In genomic region chr2:160224060-160224459, GRCh38 we compare ENCODE assay signal across 8 cellular contexts. TPM values are rescaled to one million over a fixed set of nuclear protein-coding genes. Genes with fewer than 3 reads are reported as not detected.
A peak's percentile ranks its signal among the peaks of the same experiment; 100 is the strongest.
DNase-seq lines count a peak whose midpoint lies in the region; ATAC-seq and TF ChIP-seq lines count a peak whose summit lies in the region.

No MANE protein-coding gene starts in this region.

- H3K4me3 ChIP-seq in HFF-Myc (replicated peaks; ENCODE audit: low read depth, low read length) = no peak overlapping the region
- no peak overlapping the region for H3K4me3 ChIP-seq in mammary epithelial cell (replicated peaks in 1 of 3; ENCODE audit: insufficient read depth in 1 of 3, low read depth in 2 of 3, low read length in 3 of 3)
- no peak overlapping the region for H3K4me3 ChIP-seq in skeletal muscle cell (ENCODE audit: low read depth, low read length)

- BruUV-seq in mammary epithelial cell (replicated peaks; lab: Mats Ljungman, UMichigan) = no TSS peak

- no peak overlapping the region for H2AFZ ChIP-seq in mammary epithelial cell (ENCODE audit: low read depth, low read length)

- H3K9me3 ChIP-seq in mammary epithelial cell (replicated peaks; ENCODE audit: insufficient read depth, low read length) = no peaks in the 10 kb centered on the region

- in situ Hi-C loops in mammary epithelial cell (cut with MboI; ENCODE audit: low sequenced_read_pairs in 2 of 2) = no loop called here

- WGBS in mammary epithelial cell (ENCODE audit: low coverage, missing lambda C conversion rate) = 5% methylated on average over 3 of the region's 3 CpGs

- dilution Hi-C loops in mammary epithelial cell (cut with HindIII; ENCODE audit: low sequenced_read_pairs) = loop anchor here (5.0 kb wide), 2 partner anchors 68 to 188 kb away; no protein-coding TSS in a partner anchor

- peak overlapping the region; percentile 81 for H3K9ac ChIP-seq in mammary epithelial cell (ENCODE audit: insufficient read depth, low read length)

- intact Hi-C loops in mammary epithelial cell (cut with micrococcal nuclease) = loop anchor here (10.0 kb wide), 1 partner anchor 181 kb away; no protein-coding TSS in a partner anchor

- CTCF ChIA-PET in mammary epithelial cell (lab: Charles Lee; ENCODE audit: low non-redundant PET) = no interaction called here

- peak; percentile 84 to 89 for ATAC-seq in activated CD4-positive, CD25-positive, alpha-beta regulatory T cell treated with anti-CD3 and anti-CD28 coated beads, Interleukin-2, amount 50 U/mL, for 24 hours

- H3K27me3 ChIP-seq in mammary epithelial cell (ENCODE audit: insufficient read depth, low read length) = no peaks in the 10 kb centered on the region

- peak overlapping the region; percentile 64 for H3K4me2 ChIP-seq in mammary epithelial cell (ENCODE audit: insufficient read depth, low read depth, low read length)

- TF ChIP-seq CTCF in HFF-Myc (IDR thresholded peaks at IDR 0.05; ENCODE audit: low read depth, low read length, missing control alignments) (no peak), mammary epithelial cell (conservative IDR thresholded peaks at IDR 0.05 in 1 of 2, IDR thresholded peaks at IDR 0.05 in 1 of 2; ENCODE audit: extremely low read depth in 1 of 2, insufficient read depth in 1 of 2, low read depth in 1 of 2, low read length in 2 of 2) (no peak)

- peaks cover 6% of the 10 kb centered on the region for H3K79me2 ChIP-seq in mammary epithelial cell (ENCODE audit: insufficient read depth, low read length)

- H3K36me3 ChIP-seq in mammary epithelial cell (ENCODE audit: insufficient read depth, low read length) = no peaks in the 10 kb centered on the region

- peak overlapping the region; percentile 99 for H3K27ac ChIP-seq in mammary epithelial cell (ENCODE audit: insufficient read depth, low read depth, low read length)

- peaks cover 95% of the 10 kb centered on the region for H3K4me1 ChIP-seq in mammary epithelial cell (ENCODE audit: insufficient read depth, low read length)

- no peaks in the 10 kb centered on the region for H4K20me1 ChIP-seq in mammary epithelial cell (ENCODE audit: insufficient read depth, low read length)

- no peak for DNase-seq in activated CD4-positive, CD25-positive, alpha-beta regulatory T cell treated with anti-CD3 and anti-CD28 coated beads, Interleukin-2, amount 50 U/mL, for 72 hours
- DNase-seq in HFF-Myc (ENCODE audit: extremely low read depth, low read depth) = peak; percentile 81
- peak; percentile 91 for DNase-seq in NCI-H226
- peak; percentile 97 for DNase-seq in mammary epithelial cell
- peak; percentile 97 for DNase-seq in skeletal muscle cell (ENCODE audit: low read depth)
- no peak for DNase-seq in NCI-H524 treated with DMSO at 0.1 percent for 48 hours (lab: John Stamatoyannopoulos, UW)
- no peak for DNase-seq in NCI-H2081 treated with DMSO at 0.1 percent for 48 hours (lab: John Stamatoyannopoulos, UW)

RNA-seq across cellular contexts. Expression of gene ITGB6, which starts 24.0 kb away (rescaled TPM):
- 100 to 1,000 TPM; 186 to 461 TPM for total RNA-seq in mammary epithelial cell
- 162 TPM for polyA plus RNA-seq in mammary epithelial cell
- 233 TPM for polyA minus RNA-seq in mammary epithelial cell

Comparison
In these comparisons a context has a peak if more than half of its experiments do, and no peak if none do; other contexts are left out.
1. DNase-seq: peak in HFF-Myc (single experiment), NCI-H226 (single experiment), mammary epithelial cell (single experiment) and skeletal muscle cell (single experiment); none in activated CD4-positive, CD25-positive, alpha-beta regulatory T cell treated with anti-CD3 and anti-CD28 coated beads, Interleukin-2, amount 50 U/mL, for 72 hours (single experiment), NCI-H524 treated with DMSO at 0.1 percent for 48 hours (single experiment) and NCI-H2081 treated with DMSO at 0.1 percent for 48 hours (single experiment).